In genomic region chr18:59898609-59899297, GRCh38 we compare ENCODE assay signal across 8 cellular contexts. TPM values are rescaled to one million over a fixed set of nuclear protein-coding genes. Genes with fewer than 3 reads are reported as not detected.
DNase-seq lines count a peak whose midpoint lies in the region; ATAC-seq, FAIRE-seq and TF ChIP-seq lines count a peak whose summit lies in the region.

No MANE protein-coding gene starts in this region.

- H3K27me3 ChIP-seq in MG63 (no peaks in the 10 kb centered on the region), endocrine pancreas (ENCODE audit: control insufficient read depth, insufficient read depth, low read length) (peaks cover 4% of the 10 kb centered on the region), pancreas (peaks cover 0 to 10% (median 0%) of the 10 kb centered on the region in 4 donors)

- H3K9me3 ChIP-seq in MG63 (no peaks in the 10 kb centered on the region), endocrine pancreas (ENCODE audit: control insufficient read depth, low read length) (no peaks in the 10 kb centered on the region), pancreas (no peaks in the 10 kb centered on the region)

- peak overlapping the region; percentile 84 for H3K4me3 ChIP-seq in MG63
- peak overlapping the region; percentile 47 for H3K4me3 ChIP-seq in endocrine pancreas (ENCODE audit: control insufficient read depth, insufficient read depth, low read length)
- H3K4me3 ChIP-seq in pancreas: peak overlapping the region; percentile 49 to 80 (median 52)

- peak overlapping the region in 3 of 4 donors; percentile 71 to 88 (median 88) for H3K27ac ChIP-seq in pancreas

- H3K4me1 ChIP-seq in endocrine pancreas (ENCODE audit: control insufficient read depth, insufficient read depth, low read length) (peaks cover 4% of the 10 kb centered on the region), pancreas (peaks cover 0 to 4% (median 0%) of the 10 kb centered on the region in 3 donors)

- ATAC-seq in pancreas (peak in 1 of 4 donors; percentile 1), HG03457 (IDR thresholded peaks at IDR 0.05; ENCODE audit: unreplicated experiment) (no peak), GM21367 (IDR thresholded peaks at IDR 0.05; ENCODE audit: unreplicated experiment) (no peak)

- TF ChIP-seq CTCF in pancreas (IDR thresholded peaks at IDR 0.05): no peak

- H3K36me3 ChIP-seq in MG63 (peaks cover 20% of the 10 kb centered on the region), endocrine pancreas (ENCODE audit: control insufficient read depth, insufficient read depth, low read length) (no peaks in the 10 kb centered on the region), pancreas (no peaks in the 10 kb centered on the region)

- H3K9ac ChIP-seq in endocrine pancreas (ENCODE audit: control insufficient read depth, insufficient read depth, low read length): no peak overlapping the region

- FAIRE-seq in GM19239 (lab: Jason Lieb, UNC) (peak; percentile 97), pancreas (lab: Jason Lieb, UNC) (no peak)

- intact Hi-C loops in pancreas (cut with DNase I): no loop called here

- DNase-seq in GM19239 (ENCODE audit: insufficient read length, low spot score): no peak
- no peak for DNase-seq in MG63
- DNase-seq in pancreas: peak in 1 of 6 donors; percentile 11
- DNase-seq in NCI-H446 treated with DMSO at 0.1 percent for 48 hours (lab: John Stamatoyannopoulos, UW): no peak
- no peak for DNase-seq in germinal center (ENCODE audit: low spot score)

- WGBS in pancreas, 2 donors: 22 to 36% methylated on average over 33 of the region's 33 CpGs

RNA-seq across cellular contexts. Expression of gene PMAIP1, which starts 1.0 kb away (rescaled TPM):
- total RNA-seq in MG63 (2014; rRNA removed; shearing (Covaris generic); ENCODE audit: low replicate concordance): 14.1 and 17.6 TPM in 2 replicates
- total RNA-seq in pancreas: 1 to 10 TPM in 3 of 6 donors, under 1 TPM in 3; 0.16 to 2.4 (median 1.1) TPM
- under 1 TPM; 0.28 to 0.87 TPM for polyA plus RNA-seq in pancreas
